ENCODE assay signal across 8 cellular contexts in genomic region chr14:22766457-22767322, GRCh38.
DNase-seq lines count a peak whose midpoint lies in the region; FAIRE-seq and TF ChIP-seq lines count a peak whose summit lies in the region.

OXA1L (plus strand) TSS chr14:22766688; CDS start chr14:22766702, 14 bp downstream.

- peaks cover 55% of the 10 kb centered on the region for H3K36me3 Mint-ChIP-seq in activated naive CD4-positive, alpha-beta T cell treated with anti-CD3 and anti-CD28 coated beads, Interleukin-2, amount 10 ng/mL, durations not matched to agents 7 days and 5 days

- no peak for TF ChIP-seq CTCF in HEK293 (tag by site-specific recombination; IDR thresholded peaks at IDR 0.05)
- TF ChIP-seq CTCF in NB4 (IDR thresholded peaks at IDR 0.05; ENCODE audit: low read depth, low read length): no peak

- H3K4me3 Mint-ChIP-seq in activated naive CD4-positive, alpha-beta T cell treated with anti-CD3 and anti-CD28 coated beads, Interleukin-2, amount 10 ng/mL, durations not matched to agents 7 days and 5 days: peak within 1 kb of the TSS; percentile 77

- no peaks in the 10 kb centered on the region for H3K27me3 Mint-ChIP-seq in activated naive CD4-positive, alpha-beta T cell treated with anti-CD3 and anti-CD28 coated beads, Interleukin-2, amount 10 ng/mL, durations not matched to agents 7 days and 5 days

- H3K9me3 ChIP-seq in HEK293 (ENCODE audit: control insufficient read depth, insufficient read depth, low read depth, low read length): no peaks in the 10 kb centered on the region
- H3K9me3 ChIP-seq in SK-N-MC (ENCODE audit: low read depth, low read length): no peaks in the 10 kb centered on the region

- H3K36me3 ChIP-seq in HEK293 (ENCODE audit: control insufficient read depth in 2 of 2, insufficient read depth in 1 of 2, low read length in 2 of 2) (peaks cover 32 to 38% of the 10 kb centered on the region in 2 experiments), SK-N-MC (ENCODE audit: insufficient read depth, low read length) (peaks cover 38% of the 10 kb centered on the region)

- peak; percentile 96 for FAIRE-seq in G401.6 (lab: Jason Lieb, UNC)

- H3K4me1 Mint-ChIP-seq in activated naive CD4-positive, alpha-beta T cell treated with anti-CD3 and anti-CD28 coated beads, Interleukin-2, amount 10 ng/mL, durations not matched to agents 7 days and 5 days: peaks cover 36% of the 10 kb centered on the region

- CTCF ChIA-PET in HEK293 (lab: Yijun Ruan, JAX): interaction anchor here (0.6 to 3.1 kb wide), 19 partner anchors 10 to 1575 kb away, joined by 3 to 23 read pairs (median 4); partner anchors contain the start of gene DAD1
- CTCF ChIA-PET in activated naive CD4-positive, alpha-beta T cell treated with anti-CD3 and anti-CD28 coated beads, Interleukin-2, amount 10 ng/mL, durations not matched to agents 7 days and 5 days (lab: Charles Lee): interaction anchor here (0.8 to 1.5 kb wide), 6 partner anchors 86 to 1796 kb away, joined by 3 to 8 read pairs (median 3); no protein-coding TSS in a partner anchor

- TF ChIP-seq POLR2A in NB4 (IDR thresholded peaks at IDR 0.05; ENCODE audit: extremely low read depth, insufficient read length): peak; percentile 82

- H3K9me3 Mint-ChIP-seq in activated naive CD4-positive, alpha-beta T cell treated with anti-CD3 and anti-CD28 coated beads, Interleukin-2, amount 10 ng/mL, durations not matched to agents 7 days and 5 days: peaks cover 9% of the 10 kb centered on the region

- peak within 1 kb of the TSS; percentile 98 for H3K27ac Mint-ChIP-seq in activated naive CD4-positive, alpha-beta T cell treated with anti-CD3 and anti-CD28 coated beads, Interleukin-2, amount 10 ng/mL, durations not matched to agents 7 days and 5 days

- peak within 1 kb of the TSS; percentile 94 for H3K9ac ChIP-seq in SK-N-MC (ENCODE audit: insufficient read length)

- no peaks in the 10 kb centered on the region; the same call in 1 of the 2 replicates for H3K4me1 ChIP-seq in HEK293 (ENCODE audit: control insufficient read depth, insufficient read depth, low read length)

- peak; percentile 97 for DNase-seq in NB4 (ENCODE audit: low read depth)
- peak; percentile 97 for DNase-seq in SK-N-MC (ENCODE audit: low read depth, low spot score)
- DNase-seq in activated naive CD4-positive, alpha-beta T cell treated with anti-CD3 and anti-CD28 coated beads, Interleukin-2, amount 10 ng/mL, durations not matched to agents 7 days and 5 days: peak; percentile 97
- peak; percentile 93 for DNase-seq in germinal center (ENCODE audit: low spot score)
- DNase-seq in non-pigmented ciliary epithelial cell (ENCODE audit: low read depth): peak; percentile 85
- peak; percentile 99 for DNase-seq in superior temporal gyrus (ENCODE audit: extremely low spot score)

- H3K27ac ChIP-seq in HEK293 (ENCODE audit: extremely low read depth, low read depth, low read length) (peak within 1 kb of the TSS; percentile 58), SK-N-MC (peak within 1 kb of the TSS; percentile 92)

- POLR2A ChIA-PET in HEK293 (lab: Yijun Ruan, JAX): interaction anchor here (0.5 to 2.0 kb wide), 23 partner anchors 9 to 1461 kb away, joined by 3 to 7 read pairs (median 4); partner anchors contain the start of genes DAD1, LRP10 and SLC7A7

- H3K4me3 ChIP-seq in HEK293 (ENCODE audit: low read depth, low read length) (peak within 1 kb of the TSS; percentile 94), NB4 (ENCODE audit: low read depth, low read length) (peak within 1 kb of the TSS; percentile 97), SK-N-MC (peak within 1 kb of the TSS; percentile 87)

TF ChIP-seq in HEK293, 187 proteins besides CTCF, POLR2A, EP300 and RAD21 (continues in another document):
- TF ChIP-seq SP2 (tag by site-specific recombination; IDR thresholded peaks at IDR 0.05) (peak; percentile 51), ZNF239 (tag by site-specific recombination; IDR thresholded peaks at IDR 0.05) (no peak), ZBTB17 (tag by site-specific recombination; IDR thresholded peaks at IDR 0.05) (peak; percentile 89), ZSCAN5A (tag by site-specific recombination; IDR thresholded peaks at IDR 0.05) (0 out of 2 replicates have a peak, but pooled peaks have one; percentile 35), ZNF24 (tag by site-specific recombination; IDR thresholded peaks at IDR 0.05) (0 out of 2 replicates have a peak, but pooled peaks have one; percentile 8), ZNF561 (tag by site-specific recombination; IDR thresholded peaks at IDR 0.05; ENCODE audit: borderline replicate concordance) (no peak), ZNF776 (tag by site-specific recombination; IDR thresholded peaks at IDR 0.05; ENCODE audit: borderline replicate concordance) (no peak), ZNF580 (tag by site-specific recombination; IDR thresholded peaks at IDR 0.05) (peak; percentile 83), KLF10 (tag by site-specific recombination; IDR thresholded peaks at IDR 0.05) (no peak), PRDM4 (tag by site-specific recombination; IDR thresholded peaks at IDR 0.05) (no peak), YY2 (tag by site-specific recombination; IDR thresholded peaks at IDR 0.05) (peak; percentile 63), KLF8 (tag by site-specific recombination; IDR thresholded peaks at IDR 0.05) (0 out of 2 replicates have a peak, but pooled peaks have one; percentile 19), FEZF1 (tag by site-specific recombination; IDR thresholded peaks at IDR 0.05) (peak; percentile 68), GLI2 (tag by site-specific recombination; IDR thresholded peaks at IDR 0.05; ENCODE audit: borderline replicate concordance, low read depth) (no peak), TRIM28 (IDR thresholded peaks at IDR 0.05; ENCODE audit: borderline replicate concordance, low read length) (peak; percentile 74; the same call in 1 of the 2 replicates), ZBTB44 (tag by site-specific recombination; IDR thresholded peaks at IDR 0.05) (no peak), ZNF837 (tag by site-specific recombination; IDR thresholded peaks at IDR 0.05) (no peak), ZNF692 (tag by site-specific recombination; IDR thresholded peaks at IDR 0.05) (peak; percentile 83)

Comparison
In these comparisons a context has a peak if more than half of its experiments do, and no peak if none do; other contexts are left out.
1. Peak in every context shown above with its lines: DNase-seq, H3K4me3 ChIP-seq and H3K27ac ChIP-seq.